13 cellular contexts compared by ENCODE assay signal in the genomic region with DNA sequence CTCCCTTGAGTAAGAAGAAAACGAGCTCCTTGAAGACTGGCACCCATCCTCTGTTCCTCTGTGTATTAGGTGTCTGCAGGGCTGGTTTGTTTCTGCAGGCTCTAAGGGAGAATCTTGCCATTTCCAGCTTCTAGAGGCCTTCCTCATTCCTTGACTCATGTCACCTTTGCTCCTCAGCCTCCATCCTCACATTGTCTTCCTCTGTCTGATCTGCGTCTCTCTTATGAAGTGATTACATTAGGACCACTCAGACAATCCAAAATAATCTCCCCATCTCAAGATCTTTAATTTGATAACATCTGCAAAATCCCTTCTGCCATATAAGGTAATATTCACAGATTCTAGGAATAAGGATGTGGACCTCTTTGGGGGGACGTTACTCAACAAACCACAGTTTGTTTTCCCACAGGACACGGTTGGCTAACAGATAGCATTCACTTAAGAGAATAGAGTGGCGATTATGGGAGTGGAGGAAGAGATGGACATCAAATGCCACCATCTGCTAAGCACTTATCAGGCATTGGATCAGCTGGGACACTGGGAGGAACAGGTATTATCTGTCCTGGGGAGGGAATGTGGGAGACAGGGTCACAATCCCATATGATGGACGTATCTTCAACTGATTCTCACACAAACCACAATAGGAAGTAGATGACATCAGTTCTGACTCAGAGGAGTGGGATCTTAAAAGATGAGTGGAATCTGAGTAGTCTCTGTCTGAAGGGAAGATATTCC. TPM values are rescaled to one million over a fixed set of nuclear protein-coding genes. Genes with fewer than 3 reads are reported as not detected.
DNase-seq lines count a peak whose midpoint lies in the region; ATAC-seq and TF ChIP-seq lines count a peak whose summit lies in the region.
"Had no signal": no experiment of that assay in that cellular context is flagged by ENCODE, and none has a peak within 500 bp of the region (broad histone marks: within the 10 kb centered on the region; RNA-seq: fewer than 3 reads in every experiment).

No MANE protein-coding gene starts in this region.

- DNase-seq in AG08395 (ENCODE audit: low spot score) = peak; percentile 71
- peak; percentile 76 for DNase-seq in HFFc6
- DNase-seq in adipocyte (ENCODE audit: low read depth) = peak; percentile 37
- peak; percentile 92 for DNase-seq in iris pigment epithelial cell (ENCODE audit: low read depth)
- no peak for DNase-seq in NCI-H128 (lab: John Stamatoyannopoulos, UW; ENCODE audit: unreplicated experiment)
- DNase-seq in posterior cingulate gyrus = no peak
- DNase-seq in GM19240 (ENCODE audit: insufficient read length, low spot score) = no peak
- DNase-seq: activated CD4-positive, alpha-beta memory T cell treated with anti-CD3 and anti-CD28 coated beads, Interleukin-2, amount 10 ng/mL, durations not matched to agents 7 days and 5 days; amygdala; gastrocnemius medialis; NCI-H2081; spleen had no signal

- H3K4me3 Mint-ChIP-seq in HFFc6 = peak overlapping the region; percentile 79
- H3K4me3 Mint-ChIP-seq: activated CD4-positive, alpha-beta memory T cell treated with anti-CD3 and anti-CD28 coated beads, Interleukin-2, amount 10 ng/mL, durations not matched to agents 7 days and 5 days had no signal

- no peak for ATAC-seq in HG02610 (IDR thresholded peaks at IDR 0.05; ENCODE audit: unreplicated experiment)
- ATAC-seq: gastrocnemius medialis had no signal

- H3K9me3 ChIP-seq in adipocyte (ENCODE audit: control insufficient read depth, low read length) = no peaks in the 10 kb centered on the region
- H3K9me3 ChIP-seq: gastrocnemius medialis, spleen had no signal

- TF ChIP-seq CTCF in HFFc6 (IDR thresholded peaks at IDR 0.05) = no peak

- no peaks in the 10 kb centered on the region; the same call in 1 of the 2 replicates for H3K9me3 Mint-ChIP-seq in HFFc6
- H3K9me3 Mint-ChIP-seq: activated CD4-positive, alpha-beta memory T cell treated with anti-CD3 and anti-CD28 coated beads, Interleukin-2, amount 10 ng/mL, durations not matched to agents 7 days and 5 days had no signal

- peak overlapping the region; percentile 80 for H3K27ac Mint-ChIP-seq in HFFc6
- H3K27ac Mint-ChIP-seq: activated CD4-positive, alpha-beta memory T cell treated with anti-CD3 and anti-CD28 coated beads, Interleukin-2, amount 10 ng/mL, durations not matched to agents 7 days and 5 days had no signal

- no peaks in the 10 kb centered on the region for H3K27me3 ChIP-seq in adipocyte (replicated peaks; ENCODE audit: control insufficient read depth, insufficient read depth, low read length)
- H3K27me3 ChIP-seq: gastrocnemius medialis, spleen had no signal

- no peak overlapping the region for H3K4me3 ChIP-seq in adipocyte (ENCODE audit: low read length)
- H3K4me3 ChIP-seq: gastrocnemius medialis, spleen had no signal

- peaks cover 74% of the 10 kb centered on the region for H3K4me1 Mint-ChIP-seq in HFFc6 (ENCODE audit: low read depth)

- H3K36me3 ChIP-seq in adipocyte (ENCODE audit: control insufficient read depth, insufficient read depth, low read length, severe bottlenecking) = peaks cover 5% of the 10 kb centered on the region
- H3K36me3 ChIP-seq: gastrocnemius medialis had no signal

- H3K27me3 Mint-ChIP-seq in HFFc6 (ENCODE audit: insufficient read depth) = no peaks in the 10 kb centered on the region; the same call in 1 of the 2 replicates
- H3K27me3 Mint-ChIP-seq: activated CD4-positive, alpha-beta memory T cell treated with anti-CD3 and anti-CD28 coated beads, Interleukin-2, amount 10 ng/mL, durations not matched to agents 7 days and 5 days had no signal

- H3K36me3 Mint-ChIP-seq in HFFc6 (ENCODE audit: low read depth) = peaks cover 23% of the 10 kb centered on the region

- H3K4me1 ChIP-seq in adipocyte (ENCODE audit: control insufficient read depth, insufficient read depth, low read length) = peaks cover 34% of the 10 kb centered on the region

- no peak overlapping the region for H3K9ac ChIP-seq in adipocyte (ENCODE audit: low read length)

- intact Hi-C loops in posterior cingulate gyrus (cut with DNase I) = no loop called here

RNA-seq across cellular contexts. Expression of a gene that starts 17.2 kb away (rescaled TPM):
- total RNA-seq in HFFc6 (2021; fragmentation: NEBNext Ultra II Directional; extraction: Animal tissue kit (Norgen Biotek cat#: 25700)) = 10 to 100 TPM; 18.0 to 25.1 (median 20.5) TPM

Comparison
In these comparisons a context has a peak if more than half of its experiments do, and no peak if none do; other contexts are left out.
1. DNase-seq: peak in AG08395 (single experiment), HFFc6 (single experiment), adipocyte (single experiment) and iris pigment epithelial cell (single experiment); none in NCI-H128 (single experiment), posterior cingulate gyrus (0 of 10) and GM19240 (single experiment).